ENCODE assay signal across 9 cellular contexts in genomic region chr6:156857573-156857972, GRCh38.
DNase-seq lines count a peak whose midpoint lies in the region; ATAC-seq and TF ChIP-seq lines count a peak whose summit lies in the region.
"Had no signal": no experiment of that assay in that cellular context is flagged by ENCODE, and none has a peak within 500 bp of the region (broad histone marks: within the 10 kb centered on the region; RNA-seq: fewer than 3 reads in every experiment).

No MANE protein-coding gene starts in this region.

- H3K36me3 ChIP-seq in CD8-positive, alpha-beta T cell (ENCODE audit: insufficient read depth, low read length) = no peaks in the 10 kb centered on the region
- H3K36me3 ChIP-seq: prostate gland had no signal

- CTCF ChIA-PET in CD8-positive, alpha-beta T cell (lab: Charles Lee) = no interaction called here

- no peak overlapping the region for H3K4me3 ChIP-seq in CD8-positive, alpha-beta T cell (ENCODE audit: low read depth, low read length)
- H3K4me3 ChIP-seq in coronary artery = no peak overlapping the region
- H3K4me3 ChIP-seq: prostate gland had no signal

- in situ Hi-C loops in SK-MEL-5 (cut with HindIII; ENCODE audit: low pct_unique_long_range_greater_than_20kb, low sequenced_read_pairs) = no loop called here

- POLR2A ChIA-PET in CD8-positive, alpha-beta T cell (lab: Charles Lee) = no interaction called here

- H3K27me3 ChIP-seq in CD8-positive, alpha-beta T cell (ENCODE audit: insufficient read depth, low read length) = no peaks in the 10 kb centered on the region

- H3K27ac Mint-ChIP-seq in glutamatergic neuron (ENCODE audit: unreplicated experiment) = peak overlapping the region; percentile 25
- no peak overlapping the region for H3K27ac Mint-ChIP-seq in CD8-positive, alpha-beta T cell

- DNase-seq in SK-MEL-5 (ENCODE audit: low read depth, low spot score) = peak; percentile 2
- DNase-seq in glutamatergic neuron = no peak
- no peak for DNase-seq in CD8-positive, alpha-beta T cell
- DNase-seq in GM19238 (ENCODE audit: insufficient read length, low spot score) = no peak
- no peak for DNase-seq in left lobe of liver (ENCODE audit: low spot score)
- DNase-seq in coronary artery (ENCODE audit: low spot score) = no peak

- no peaks in the 10 kb centered on the region for H3K9me3 ChIP-seq in CD8-positive, alpha-beta T cell (ENCODE audit: low read length)
- H3K9me3 ChIP-seq: prostate gland had no signal

- H3K4me1 Mint-ChIP-seq in glutamatergic neuron (ENCODE audit: low read depth, unreplicated experiment) = peaks cover 47% of the 10 kb centered on the region
- H3K4me1 Mint-ChIP-seq in CD8-positive, alpha-beta T cell (ENCODE audit: low read depth) = peaks cover 87% of the 10 kb centered on the region

- no peak for TF ChIP-seq CTCF in glutamatergic neuron (IDR thresholded peaks at IDR 0.05; ENCODE audit: partially characterized antibody, unreplicated experiment)
- TF ChIP-seq CTCF in CD8-positive, alpha-beta T cell (IDR thresholded peaks at IDR 0.05) = no peak
- no peak for TF ChIP-seq CTCF in coronary artery (IDR thresholded peaks at IDR 0.05)

- H3K27me3 Mint-ChIP-seq in glutamatergic neuron (ENCODE audit: unreplicated experiment) = peaks cover 5% of the 10 kb centered on the region
- no peaks in the 10 kb centered on the region for H3K27me3 Mint-ChIP-seq in CD8-positive, alpha-beta T cell (ENCODE audit: low read depth)

- peaks cover 29% of the 10 kb centered on the region for H3K4me1 ChIP-seq in CD8-positive, alpha-beta T cell (ENCODE audit: insufficient read depth, low read length)
- H3K4me1 ChIP-seq: prostate gland had no signal

- H3K4me3 Mint-ChIP-seq in glutamatergic neuron (ENCODE audit: unreplicated experiment) = no peak overlapping the region
- H3K4me3 Mint-ChIP-seq in CD8-positive, alpha-beta T cell = no peak overlapping the region

- no peak overlapping the region for H3K27ac ChIP-seq in CD8-positive, alpha-beta T cell (ENCODE audit: low read depth, low read length)
- no peak overlapping the region for H3K27ac ChIP-seq in coronary artery
- H3K27ac ChIP-seq: prostate gland had no signal

- peaks cover 16% of the 10 kb centered on the region for H3K9me3 Mint-ChIP-seq in glutamatergic neuron (ENCODE audit: unreplicated experiment)
- H3K9me3 Mint-ChIP-seq in CD8-positive, alpha-beta T cell = no peaks in the 10 kb centered on the region

- peaks cover 7% of the 10 kb centered on the region for H3K36me3 Mint-ChIP-seq in glutamatergic neuron (ENCODE audit: unreplicated experiment)
- H3K36me3 Mint-ChIP-seq in CD8-positive, alpha-beta T cell = no peaks in the 10 kb centered on the region

- ATAC-seq in GM18867 (IDR thresholded peaks at IDR 0.05; ENCODE audit: unreplicated experiment) = peak; percentile 62
- ATAC-seq in HG02623 (IDR thresholded peaks at IDR 0.05; ENCODE audit: unreplicated experiment) = peak; percentile 61
- no peak for ATAC-seq in CD8-positive, alpha-beta T cell
- ATAC-seq in left lobe of liver = no peak

- intact Hi-C loops in CD8-positive, alpha-beta T cell (cut with DNase I, micrococcal nuclease) = no loop called here

Comparison
In these comparisons a context has a peak if more than half of its experiments do, and no peak if none do; other contexts are left out.
1. ATAC-seq: peak in GM18867 (single experiment) and HG02623 (single experiment); none in CD8-positive, alpha-beta T cell (single experiment) and left lobe of liver (single experiment).